ENCODE assay signal across 1 cellular context in genomic region chr6:3376888-3377535, GRCh38.
TF ChIP-seq lines count a peak whose summit lies in the region.

No MANE protein-coding gene starts in this region.

TF ChIP-seq in HEK293, 187 proteins besides CTCF, POLR2A, EP300 and RAD21 (continued from another document):
- TF ChIP-seq ZNF280C (tag by site-specific recombination; IDR thresholded peaks at IDR 0.05) = no peak
